In genomic region chr10:49000437-49001398, GRCh38 we compare ENCODE assay signal across 17 cellular contexts.
DNase-seq lines count a peak whose midpoint lies in the region; ATAC-seq, FAIRE-seq and TF ChIP-seq lines count a peak whose summit lies in the region.
"Had no signal": no experiment of that assay in that cellular context is flagged by ENCODE, and none has a peak within 500 bp of the region (broad histone marks: within the 10 kb centered on the region; RNA-seq: fewer than 3 reads in every experiment).

No MANE protein-coding gene starts in this region.

- H3K9me3 Mint-ChIP-seq in astrocyte (ENCODE audit: unreplicated experiment) (peaks cover 3% of the 10 kb centered on the region), nephron progenitor cell (peaks cover 18% of the 10 kb centered on the region)
- H3K9me3 Mint-ChIP-seq: CD14-positive monocyte had no signal

- H3K4me3 ChIP-seq in astrocyte (ENCODE audit: insufficient read depth, low read depth, low read length) (no peak overlapping the region), heart left ventricle (no peak overlapping the region), thyroid gland (replicated peaks in 1 of 3) (no peak overlapping the region), uterus (no peak overlapping the region)

- TF ChIP-seq POLR2A in heart left ventricle (IDR thresholded peaks at IDR 0.05) (no peak), thyroid gland (IDR thresholded peaks at IDR 0.05) (no peak), uterus (IDR thresholded peaks at IDR 0.05) (no peak)

- H3K27ac Mint-ChIP-seq in astrocyte (ENCODE audit: unreplicated experiment) (peak overlapping the region; percentile 34), nephron progenitor cell (peak overlapping the region; percentile 28)
- H3K27ac Mint-ChIP-seq: CD14-positive monocyte had no signal

- H3K4me1 ChIP-seq in astrocyte (ENCODE audit: insufficient read depth, low read length) (no peaks in the 10 kb centered on the region), heart left ventricle (peaks cover 0 to 19% (median 11%) of the 10 kb centered on the region in 12 donors), thyroid gland (peaks cover 14 to 28% of the 10 kb centered on the region in 2 donors), uterus (no peaks in the 10 kb centered on the region)

- no peak overlapping the region for H2AFZ ChIP-seq in astrocyte (ENCODE audit: low read depth, low read length)

- TF ChIP-seq CTCF in astrocyte (IDR thresholded peaks at IDR 0.05; ENCODE audit: insufficient read depth, low read depth, low read length) (no peak), heart left ventricle (IDR thresholded peaks at IDR 0.05) (no peak), nephron progenitor cell (IDR thresholded peaks at IDR 0.05) (no peak), thyroid gland (IDR thresholded peaks at IDR 0.05) (no peak), GM20000 (IDR thresholded peaks at IDR 0.05; ENCODE audit: extremely low read depth, missing control alignments) (no peak), uterus (IDR thresholded peaks at IDR 0.05) (no peak)

- DNase-seq in astrocyte (ENCODE audit: low read depth): no peak
- DNase-seq in heart left ventricle: no peak
- DNase-seq in nephron progenitor cell: no peak
- DNase-seq in thyroid gland: peak; percentile 68 to 71
- no peak for DNase-seq in SIG-M5 (lab: John Stamatoyannopoulos, UW)
- DNase-seq in GM20000 (ENCODE audit: low spot score): no peak
- no peak for DNase-seq in uterus
- DNase-seq: ACHN, AML-193, COR-L47, DMS153, IMR-90, NCI-H187, NCI-H226, NCI-H524 treated with DMSO at 0.1 percent for 48 hours had no signal

- no peak overlapping the region for H3K9ac ChIP-seq in astrocyte (ENCODE audit: low read length)

- H3K36me3 ChIP-seq in astrocyte (ENCODE audit: insufficient read depth, low read length): no peaks in the 10 kb centered on the region
- no peaks in the 10 kb centered on the region for H3K36me3 ChIP-seq in heart left ventricle
- no peaks in the 10 kb centered on the region for H3K36me3 ChIP-seq in thyroid gland
- no peaks in the 10 kb centered on the region for H3K36me3 ChIP-seq in uterus

- H3K9me3 ChIP-seq in astrocyte (ENCODE audit: insufficient read depth, low read depth, low read length): no peaks in the 10 kb centered on the region
- H3K9me3 ChIP-seq in heart left ventricle: no peaks in the 10 kb centered on the region
- H3K9me3 ChIP-seq in thyroid gland: no peaks in the 10 kb centered on the region
- no peaks in the 10 kb centered on the region for H3K9me3 ChIP-seq in uterus

- H3K36me3 Mint-ChIP-seq in astrocyte (ENCODE audit: low read depth, unreplicated experiment): no peaks in the 10 kb centered on the region
- no peaks in the 10 kb centered on the region for H3K36me3 Mint-ChIP-seq in nephron progenitor cell (ENCODE audit: low read depth)
- H3K36me3 Mint-ChIP-seq: CD14-positive monocyte had no signal

- H3K4me1 Mint-ChIP-seq in astrocyte (ENCODE audit: low read depth, unreplicated experiment) (no peaks in the 10 kb centered on the region), nephron progenitor cell (peaks cover 27% of the 10 kb centered on the region)
- H3K4me1 Mint-ChIP-seq: CD14-positive monocyte had no signal

- no peak overlapping the region for H3K4me3 Mint-ChIP-seq in astrocyte (ENCODE audit: unreplicated experiment)
- peak overlapping the region; percentile 39 for H3K4me3 Mint-ChIP-seq in nephron progenitor cell
- H3K4me3 Mint-ChIP-seq: CD14-positive monocyte had no signal

- H3K4me2 ChIP-seq in astrocyte (ENCODE audit: low read length): no peak overlapping the region

- FAIRE-seq in astrocyte (lab: Jason Lieb, UNC): no peak
- FAIRE-seq: H54 had no signal

- H3K79me2 ChIP-seq in astrocyte (ENCODE audit: insufficient read depth, low read length): no peaks in the 10 kb centered on the region

- peaks cover 33% of the 10 kb centered on the region for H3K27me3 Mint-ChIP-seq in astrocyte (ENCODE audit: low read depth, unreplicated experiment)
- H3K27me3 Mint-ChIP-seq in nephron progenitor cell (ENCODE audit: low read depth, poor library complexity): peaks cover 32% of the 10 kb centered on the region

- peak in 3 of 4 donors; percentile 36 to 45 (median 38) for ATAC-seq in heart left ventricle

- WGBS in heart left ventricle, 4 donors: 82 to 85% (median 84%) methylated on average over 12 to 13 of the region's 13 CpGs
- 64 to 65% methylated on average over 10 to 11 of the region's 13 CpGs for WGBS in thyroid gland, 2 donors

- H3K27me3 ChIP-seq in astrocyte (ENCODE audit: insufficient read depth, low read length): no peaks in the 10 kb centered on the region
- no peaks in the 10 kb centered on the region for H3K27me3 ChIP-seq in heart left ventricle
- no peaks in the 10 kb centered on the region for H3K27me3 ChIP-seq in thyroid gland
- H3K27me3 ChIP-seq in uterus: no peaks in the 10 kb centered on the region

- no peaks in the 10 kb centered on the region for H4K20me1 ChIP-seq in astrocyte (ENCODE audit: insufficient read depth, low read length)

- H3K27ac ChIP-seq in astrocyte (ENCODE audit: low read depth, low read length) (no peak overlapping the region), heart left ventricle (peak overlapping the region in 4 of 12 donors; percentile 54 to 76 (median 60)), thyroid gland (no peak overlapping the region), uterus (no peak overlapping the region)

- intact Hi-C loops in heart left ventricle (cut with DNase I) (loop anchor here in 1 of 10 donors (10.0 kb wide), 1 partner anchor 114 kb away; the partner anchor contains the start of gene VSTM4), thyroid gland (cut with DNase I) (no loop called here), uterus (cut with DNase I; ENCODE audit: low total_unique reads) (no loop called here)

Comparison
In these comparisons a context has a peak if more than half of its experiments do, and no peak if none do; other contexts are left out.
1. DNase-seq: peak in thyroid gland (2 of 2); none in astrocyte (single experiment), heart left ventricle (0 of 5), nephron progenitor cell (single experiment), SIG-M5 (single experiment), GM20000 (single experiment) and uterus (0 of 2).